In genomic region chr1:160097911-160098851, GRCh38 we compare ENCODE assay signal across 1 cellular context.
TF ChIP-seq lines count a peak whose summit lies in the region.

TSS of gene IGSF8 (minus strand) at chr1:160098619. CDS start at chr1:160098472, 147 bp downstream.

TF ChIP-seq in HepG2, 621 proteins besides CTCF, POLR2A, EP300 and RAD21 (continued from another document and continues in another):
- TF ChIP-seq ZXDC (CRISPR knock-in tag; IDR thresholded peaks at IDR 0.05), result no peak
- TF ChIP-seq ZBED4 (CRISPR knock-in tag; IDR thresholded peaks at IDR 0.05; ENCODE audit: borderline replicate concordance), result no peak
- no peak for TF ChIP-seq ZNF205 (CRISPR knock-in tag; IDR thresholded peaks at IDR 0.05)
- TF ChIP-seq ZSCAN21 (CRISPR knock-in tag; IDR thresholded peaks at IDR 0.05; ENCODE audit: borderline replicate concordance), result no peak
- TF ChIP-seq ZNF460 (CRISPR knock-in tag; IDR thresholded peaks at IDR 0.05; ENCODE audit: borderline replicate concordance), result no peak
- 0 out of 2 replicates have a peak, but pooled peaks have one; percentile 47 for TF ChIP-seq MXD1 (CRISPR knock-in tag; IDR thresholded peaks at IDR 0.05)
- TF ChIP-seq ISL2 (CRISPR knock-in tag; IDR thresholded peaks at IDR 0.05), result no peak
- no peak for TF ChIP-seq ZBTB38 (CRISPR knock-in tag; IDR thresholded peaks at IDR 0.05)
- TF ChIP-seq ZC3H13 (CRISPR knock-in tag; IDR thresholded peaks at IDR 0.05), result no peak
- TF ChIP-seq GMEB2 (CRISPR knock-in tag; IDR thresholded peaks at IDR 0.05; ENCODE audit: low read depth), result no peak
- TF ChIP-seq HMGXB4 (CRISPR knock-in tag; IDR thresholded peaks at IDR 0.05; ENCODE audit: borderline replicate concordance in 1 of 2, low read depth in 1 of 2), result 0 out of 4 replicates have a peak, but pooled peaks of 1 of the 2 experiments have one; percentile 29
- TF ChIP-seq SMC3 (IDR thresholded peaks at IDR 0.05; ENCODE audit: low read length), result no peak
- no peak for TF ChIP-seq YY1 (IDR thresholded peaks at IDR 0.05; ENCODE audit: insufficient read depth, insufficient replicate concordance, low read depth, low read length)
- peak; percentile 22; the same call in 1 of the 2 replicates for TF ChIP-seq SPEN (CRISPR knock-in tag; IDR thresholded peaks at IDR 0.05; ENCODE audit: low read depth)
- no peak for TF ChIP-seq ZBTB14 (CRISPR knock-in tag; IDR thresholded peaks at IDR 0.05)
- TF ChIP-seq SETDB1 (CRISPR knock-in tag; IDR thresholded peaks at IDR 0.05; ENCODE audit: borderline replicate concordance), result no peak
- peak; percentile 32; the same call in 1 of the 2 replicates for TF ChIP-seq ZNF503 (CRISPR knock-in tag; IDR thresholded peaks at IDR 0.05)
- 0 out of 2 replicates have a peak, but pooled peaks have one; percentile 49 for TF ChIP-seq ZNF782 (CRISPR knock-in tag; IDR thresholded peaks at IDR 0.05; ENCODE audit: borderline replicate concordance)
- TF ChIP-seq ZNF382 (CRISPR knock-in tag; IDR thresholded peaks at IDR 0.05; ENCODE audit: borderline replicate concordance), result no peak
- no peak for TF ChIP-seq JUND (CRISPR knock-in tag; IDR thresholded peaks at IDR 0.05)
- no peak for TF ChIP-seq NCOA5 (CRISPR knock-in tag; IDR thresholded peaks at IDR 0.05)
- 0 out of 2 replicates have a peak, but pooled peaks have one; percentile 49 for TF ChIP-seq ZNF598 (CRISPR knock-in tag; IDR thresholded peaks at IDR 0.05; ENCODE audit: borderline replicate concordance)
- TF ChIP-seq GLMP (CRISPR knock-in tag; IDR thresholded peaks at IDR 0.05; ENCODE audit: borderline replicate concordance), result no peak
- TF ChIP-seq MZF1 (CRISPR knock-in tag; IDR thresholded peaks at IDR 0.05; ENCODE audit: borderline replicate concordance), result no peak
- no peak; the same call in 1 of the 2 replicates for TF ChIP-seq PAXIP1 (CRISPR knock-in tag; conservative IDR thresholded peaks at IDR 0.05)
- peak; percentile 39; the same call in 1 of the 2 replicates for TF ChIP-seq ZNF563 (CRISPR knock-in tag; IDR thresholded peaks at IDR 0.05)
- TF ChIP-seq GPBP1L1 (CRISPR knock-in tag; IDR thresholded peaks at IDR 0.05), result no peak
- TF ChIP-seq SIN3A (IDR thresholded peaks at IDR 0.05; ENCODE audit: borderline replicate concordance, low read depth, low read length), result no peak; the same call in 1 of the 2 replicates
- TF ChIP-seq ZNF616 (CRISPR knock-in tag; IDR thresholded peaks at IDR 0.05; ENCODE audit: low read depth), result no peak
- 0 out of 2 replicates have a peak, but pooled peaks have one; percentile 16 for TF ChIP-seq POGZ (CRISPR knock-in tag; IDR thresholded peaks at IDR 0.05)
- no peak for TF ChIP-seq TARDBP (CRISPR knock-in tag; IDR thresholded peaks at IDR 0.05)
